8 cellular contexts compared by ENCODE assay signal in genomic region chr12:27779837-27780611, GRCh38. TPM values are rescaled to one million over a fixed set of nuclear protein-coding genes. Genes with fewer than 3 reads are reported as not detected.
DNase-seq lines count a peak whose midpoint lies in the region; ATAC-seq and TF ChIP-seq lines count a peak whose summit lies in the region.

Gene KLHL42 (plus strand): TSS chr12:27780233. CDS start chr12:27780331, 98 bp downstream.
Gene MANSC4 (minus strand): TSS chr12:27780236. CDS start chr12:27771276, 8,960 bp downstream.

- ATAC-seq in GM18520 (IDR thresholded peaks at IDR 0.05; ENCODE audit: unreplicated experiment) = peak; percentile 57
- peak; percentile 74 for ATAC-seq in HG03039 (IDR thresholded peaks at IDR 0.05; ENCODE audit: unreplicated experiment)

- H3K27ac ChIP-seq in A673 (ENCODE audit: low read depth, low read length, poor library complexity, severe bottlenecking) = peak within 1 kb of the TSS; percentile 86
- peak within 1 kb of the TSS; percentile 91 for H3K27ac ChIP-seq in layer of hippocampus (ENCODE audit: low read depth, low read length)

- H3K36me3 Mint-ChIP-seq in chondrocyte (ENCODE audit: low read depth) = peaks cover 3% of the 10 kb centered on the region

- no peaks in the 10 kb centered on the region for H3K9me3 Mint-ChIP-seq in chondrocyte (ENCODE audit: low read depth)

- no peaks in the 10 kb centered on the region for H3K27me3 Mint-ChIP-seq in chondrocyte (ENCODE audit: low read depth)

- CTCF ChIA-PET in A673 (lab: Charles Lee) = no interaction called here

- BruUV-seq in A673 (replicated peaks; lab: Mats Ljungman, UMichigan) = no TSS peak

- H3K36me3 ChIP-seq in A673 (ENCODE audit: insufficient read depth, low read length, poor library complexity, severe bottlenecking) = no peaks in the 10 kb centered on the region

- POLR2A ChIA-PET in A673 (lab: Charles Lee; ENCODE audit: low non-redundant PET) = no interaction called here

- H3K4me3 Mint-ChIP-seq in chondrocyte (ENCODE audit: unreplicated experiment) = peak within 1 kb of the TSS; percentile 86

- DNase-seq in A673 (ENCODE audit: low spot score) = peak; percentile 80
- peak; percentile 99 for DNase-seq in NCI-H2171 treated with DMSO at 0.1 percent for 48 hours (lab: John Stamatoyannopoulos, UW)
- peak; percentile 76 for DNase-seq in activated CD4-positive, CD25-positive, alpha-beta regulatory T cell treated with anti-CD3 and anti-CD28 coated beads, Interleukin-2, amount 50 U/mL, for 72 hours
- DNase-seq in chondrocyte (ENCODE audit: low spot score) = peak; percentile 91
- peak; percentile 24 to 57 (median 32) for DNase-seq in stimulated activated CD4-positive, alpha-beta T cell treated with anti-CD3 and anti-CD28 coated beads, Interleukin-1b, Interleukin-23, amount 100 ng/mL, for 24 hours (ENCODE audit: low read depth in 4 of 4, low spot score in 1 of 4)

- peak within 1 kb of the TSS; percentile 87 for H3K4me3 ChIP-seq in A673 (ENCODE audit: low read depth, low read length, poor library complexity, severe bottlenecking)

- peaks cover 12% of the 10 kb centered on the region for H3K4me1 ChIP-seq in A673 (ENCODE audit: insufficient read depth, low read length, poor library complexity, severe bottlenecking)

- no peaks in the 10 kb centered on the region for H3K9me3 ChIP-seq in A673 (ENCODE audit: low read depth, low read length, poor library complexity, severe bottlenecking)

- H3K27me3 ChIP-seq in A673 (replicated peaks; ENCODE audit: insufficient read depth, low read depth, low read length, poor library complexity) (no peaks in the 10 kb centered on the region), layer of hippocampus (ENCODE audit: control insufficient read depth, insufficient read depth, low read length) (no peaks in the 10 kb centered on the region)

- intact Hi-C loops in A673 (cut with micrococcal nuclease; ENCODE audit: unreplicated experiment) = no loop called here

- TF ChIP-seq CTCF in A673 (conservative IDR thresholded peaks at IDR 0.05; ENCODE audit: low read depth, low read length) = no peak
- TF ChIP-seq CTCF in chondrocyte (IDR thresholded peaks at IDR 0.05) = peak; percentile 38

- peaks cover 33% of the 10 kb centered on the region for H3K4me1 Mint-ChIP-seq in chondrocyte (ENCODE audit: low read depth)

- peak within 1 kb of the TSS; percentile 93 for H3K27ac Mint-ChIP-seq in chondrocyte (ENCODE audit: unreplicated experiment)

RNA-seq across cellular contexts. Expression of gene KLHL42, which starts in this region (rescaled TPM):
- total RNA-seq in A673 (2021) = 30.9 and 32.4 TPM in 2 replicates
- total RNA-seq in chondrocyte = 27.7 to 31.9 TPM (median 28.8 TPM) in 3 replicates

RNA-seq across cellular contexts. Expression of gene MANSC4, which starts in this region (rescaled TPM):
- total RNA-seq in A673 (2021) (not detected in 2 replicates), chondrocyte (not detected in 3 replicates)

Comparison
In these comparisons a context has a peak if more than half of its experiments do, and no peak if none do; other contexts are left out.
1. Peak in every context shown above with its lines: DNase-seq, ATAC-seq, H3K4me3 ChIP-seq and H3K27ac ChIP-seq.
2. DNase-seq: peak in every context shown above with its lines; median percentile 99 in NCI-H2171 treated with DMSO at 0.1 percent for 48 hours; 91 in chondrocyte; 80 in A673; 76 in activated CD4-positive, CD25-positive, alpha-beta regulatory T cell treated with anti-CD3 and anti-CD28 coated beads, Interleukin-2, amount 50 U/mL, for 72 hours; 32 in stimulated activated CD4-positive, alpha-beta T cell treated with anti-CD3 and anti-CD28 coated beads, Interleukin-1b, Interleukin-23, amount 100 ng/mL, for 24 hours.